Comparison of ENCODE assay signal across 15 cellular contexts in the genomic region with DNA sequence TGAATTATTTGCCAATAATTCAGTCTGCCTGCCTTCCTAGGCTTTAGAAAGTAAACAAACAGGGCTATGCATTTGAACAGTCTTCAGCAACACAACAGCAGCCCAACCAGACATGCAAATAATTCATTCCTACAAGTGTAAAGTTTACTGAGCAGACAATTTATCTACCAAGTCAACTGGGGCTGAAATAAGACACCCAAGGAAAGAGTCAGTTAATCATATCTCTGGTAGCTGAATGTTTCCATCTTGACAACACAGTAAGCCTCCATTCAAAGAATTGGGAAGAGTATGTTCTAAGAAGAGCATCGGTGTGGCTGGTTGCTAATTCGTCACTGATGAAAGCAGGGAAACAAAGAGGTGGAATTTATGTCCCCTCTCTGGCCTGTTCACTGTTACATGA. TPM values are rescaled to one million over a fixed set of nuclear protein-coding genes. Genes with fewer than 3 reads are reported as not detected.
"Had no signal": no experiment of that assay in that cellular context is flagged by ENCODE, and none has a peak within 500 bp of the region (broad histone marks: within the 10 kb centered on the region; RNA-seq: fewer than 3 reads in every experiment).

No MANE protein-coding gene starts in this region.

- H3K27me3 ChIP-seq: cardiac muscle cell, heart left ventricle, neural progenitor cell, ovary, thyroid gland had no signal

- H3K4me3 Mint-ChIP-seq: neural progenitor cell had no signal

- H3K4me1 Mint-ChIP-seq: neural progenitor cell had no signal

- ATAC-seq: heart left ventricle, left lobe of liver, mucosa of descending colon had no signal

- H3K4me3 ChIP-seq: cardiac muscle cell, mucosa of descending colon, neural progenitor cell, ovary, thyroid gland had no signal

- DNase-seq: activated CD4-positive, alpha-beta T cell treated with anti-CD3 and anti-CD28 coated beads, Interleukin-2, amount 50 U/mL, for 4 hours; activated CD4-positive, CD25-positive, alpha-beta regulatory T cell; activated effector memory CD4-positive, alpha-beta T cell treated with Interleukin-2 at 50 U/mL for 16 hours; foreskin melanocyte; heart left ventricle; islet precursor cell; mucosa of descending colon; ovary; stimulated activated CD4-positive, alpha-beta T cell treated with anti-CD3 and anti-CD28 coated beads, Interleukin-15, amount 100 ng/mL, for 24 hours; stimulated activated CD4-positive, alpha-beta T cell treated with anti-CD3 and anti-CD28 coated beads, Interleukin-4, amount 100 ng/mL, for 24 hours; thyroid gland had no signal

- H3K9me3 Mint-ChIP-seq: neural progenitor cell had no signal

- H3K27ac ChIP-seq: cardiac muscle cell, heart left ventricle, neural progenitor cell, ovary, thyroid gland had no signal

- H3K9me3 ChIP-seq: heart left ventricle, mucosa of descending colon, ovary, thyroid gland had no signal

- H3K36me3 ChIP-seq: neural progenitor cell, ovary had no signal

- H3K4me1 ChIP-seq: heart left ventricle, neural progenitor cell, thyroid gland had no signal

- H3K27ac Mint-ChIP-seq: neural progenitor cell had no signal

RNA-seq across cellular contexts. Expression of a gene that starts 41.6 kb away (rescaled TPM):
- total RNA-seq: endothelial cell of umbilical vein had no signal
